In genomic region chr10:73875139-73875475, GRCh38 we compare ENCODE assay signal across 7 cellular contexts.
A peak's percentile ranks its signal among the peaks of the same experiment; 100 is the strongest.
DNase-seq lines count a peak whose midpoint lies in the region; ATAC-seq lines count a peak whose summit lies in the region.

No MANE protein-coding gene starts in this region.

- DNase-seq in T-helper 22 cell (ENCODE audit: low read depth) (peak; percentile 28), germinal center (ENCODE audit: low spot score) (peak; percentile 43), AG08395 (ENCODE audit: low spot score) (no peak), NCI-H1048 (lab: John Stamatoyannopoulos, UW) (no peak)
- DNase-seq in stimulated activated naive CD4-positive, alpha-beta T cell (lab: John Stamatoyannopoulos, UW) = peak in 5 of 6 experiments; percentile 36 to 79 (median 70)

- ATAC-seq in GM18861 (IDR thresholded peaks at IDR 0.05; ENCODE audit: unreplicated experiment) (peak; percentile 18), HG02798 (IDR thresholded peaks at IDR 0.05; ENCODE audit: poor library complexity, unreplicated experiment) (peak; percentile 9)

Comparison
In these comparisons a context has a peak if more than half of its experiments do, and no peak if none do; other contexts are left out.
1. DNase-seq: peak in T-helper 22 cell (single experiment), germinal center (single experiment) and stimulated activated naive CD4-positive, alpha-beta T cell (5 of 6); none in AG08395 (single experiment) and NCI-H1048 (single experiment).